Comparison of ENCODE assay signal across 7 cellular contexts in the genomic region with DNA sequence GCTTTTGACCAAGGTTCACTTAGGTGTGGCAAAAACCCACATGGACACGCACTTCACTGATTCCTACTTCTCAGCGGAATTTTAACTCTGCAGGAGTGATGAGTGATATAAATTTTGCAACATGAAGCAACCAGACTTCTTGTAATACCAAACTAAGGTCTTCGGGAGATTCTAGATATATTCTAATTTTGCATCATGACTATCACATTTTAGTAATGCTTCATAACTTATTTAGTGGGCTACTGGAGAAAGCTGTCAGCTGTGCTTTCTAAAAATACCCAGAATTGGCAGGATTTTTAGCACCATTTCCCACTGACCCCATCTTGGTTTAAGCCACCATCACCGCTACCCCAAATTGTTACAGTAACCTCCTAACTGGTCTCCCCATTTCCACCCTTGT.
"Had no signal": no experiment of that assay in that cellular context is flagged by ENCODE, and none has a peak within 500 bp of the region (broad histone marks: within the 10 kb centered on the region; RNA-seq: fewer than 3 reads in every experiment).

No MANE protein-coding gene starts in this region.

- H3K4me3 ChIP-seq: GM23338, K562 had no signal

- H3K27ac ChIP-seq: HL-60 had no signal

- DNase-seq: H9, HCEC 1CT, IMR-90, KG1 had no signal

- H3K4me2 ChIP-seq: GM23338 had no signal

- H2AFZ ChIP-seq: GM23338 had no signal

- ATAC-seq: GM23338, K562 had no signal
